ENCODE assay signal across 18 cellular contexts in genomic region chr1:41044197-41044596, GRCh38. TPM values are rescaled to one million over a fixed set of nuclear protein-coding genes. Genes with fewer than 3 reads are reported as not detected.
A peak's percentile ranks its signal among the peaks of the same experiment; 100 is the strongest.
DNase-seq lines count a peak whose midpoint lies in the region; ATAC-seq and TF ChIP-seq lines count a peak whose summit lies in the region.
"Had no signal": no experiment of that assay in that cellular context is flagged by ENCODE, and none has a peak within 500 bp of the region (broad histone marks: within the 10 kb centered on the region; RNA-seq: fewer than 3 reads in every experiment).

No MANE protein-coding gene starts in this region.

- peak overlapping the region in 4 of 5 donors; percentile 11 to 90 (median 80) for H3K27ac ChIP-seq in stomach
- H3K27ac ChIP-seq: SJSA1 had no signal

- TF ChIP-seq EP300 in stomach (IDR thresholded peaks at IDR 0.05) = no peak

- DNase-seq in activated CD8-positive, alpha-beta memory T cell treated with anti-CD3 and anti-CD28 coated beads, Interleukin-2, amount 10 ng/mL, durations not matched to agents 7 days and 5 days = no peak
- DNase-seq in activated CD8-positive, alpha-beta memory T cell treated with anti-CD3 and anti-CD28 coated beads, Interleukin-2, amount 50 U/mL, for 48 hours = no peak
- no peak for DNase-seq in T-helper 2 cell treated with Interferon-gamma antibody and Interleukin-4, amounts not matched to agents 5 μg/mL and 100 μg/mL, for 36 hours (ENCODE audit: low spot score)
- DNase-seq in left colon = peak; percentile 16 to 32
- no peak for DNase-seq in stomach
- DNase-seq in natural killer cell treated with Interleukin-12 subunit alpha and Interleukin-12 subunit beta and Interleukin-15 and Interleukin-18, amount 100 ng/mL, for 72 hours (ENCODE audit: low spot score) = no peak
- DNase-seq: ACHN; activated CD8-positive, alpha-beta memory T cell treated with anti-CD3 and anti-CD28 coated beads for 24 hours; activated naive CD4-positive, alpha-beta T cell treated with anti-CD3 and anti-CD28 coated beads, Interleukin-2, amount 50 U/mL, for 16 hours; central memory CD4-positive, alpha-beta T cell; COR-L47; KBM-7; NCI-H226; stimulated activated naive CD4-positive, alpha-beta T cell treated with Interleukin-2 at 50 U/mL for 16 hours had no signal

- H3K4me1 Mint-ChIP-seq in activated CD8-positive, alpha-beta memory T cell treated with anti-CD3 and anti-CD28 coated beads, Interleukin-2, amount 10 ng/mL, durations not matched to agents 7 days and 5 days = peaks cover 14% of the 10 kb centered on the region
- peaks cover 13% of the 10 kb centered on the region for H3K4me1 Mint-ChIP-seq in T-helper 2 cell treated with Interferon-gamma antibody and Interleukin-4, amounts not matched to agents 5 μg/mL and 100 μg/mL, for 36 hours (ENCODE audit: low read depth)
- H3K4me1 Mint-ChIP-seq in natural killer cell treated with Interleukin-12 subunit alpha and Interleukin-12 subunit beta and Interleukin-15 and Interleukin-18, amount 100 ng/mL, for 72 hours (ENCODE audit: low read depth in 2 of 2) = peaks cover 0 to 5% of the 10 kb centered on the region in 2 donors

- no peak for TF ChIP-seq POLR2A in stomach (IDR thresholded peaks at IDR 0.05)

- H3K4me3 Mint-ChIP-seq in activated CD8-positive, alpha-beta memory T cell treated with anti-CD3 and anti-CD28 coated beads, Interleukin-2, amount 10 ng/mL, durations not matched to agents 7 days and 5 days = no peak overlapping the region
- H3K4me3 Mint-ChIP-seq in T-helper 2 cell treated with Interferon-gamma antibody and Interleukin-4, amounts not matched to agents 5 μg/mL and 100 μg/mL, for 36 hours = peak overlapping the region; percentile 16
- H3K4me3 Mint-ChIP-seq in natural killer cell treated with Interleukin-12 subunit alpha and Interleukin-12 subunit beta and Interleukin-15 and Interleukin-18, amount 100 ng/mL, for 72 hours = no peak overlapping the region

- H3K4me1 ChIP-seq in stomach = peaks cover 17 to 32% (median 25%) of the 10 kb centered on the region in 4 donors
- H3K4me1 ChIP-seq: SJSA1 had no signal

- CTCF ChIA-PET in activated CD8-positive, alpha-beta memory T cell treated with anti-CD3 and anti-CD28 coated beads, Interleukin-2, amount 10 ng/mL, durations not matched to agents 7 days and 5 days (lab: Charles Lee) = no interaction called here

- intact Hi-C loops in left colon (cut with DNase I, micrococcal nuclease) (no loop called here), stomach (cut with DNase I; ENCODE audit: low total_unique reads) (no loop called here)

- ATAC-seq in activated CD8-positive, alpha-beta memory T cell treated with anti-CD3 and anti-CD28 coated beads, Interleukin-2, amount 10 ng/mL, durations not matched to agents 7 days and 5 days = peak; percentile 33
- ATAC-seq in left colon (peak; percentile 67), HG03342 (IDR thresholded peaks at IDR 0.05; ENCODE audit: unreplicated experiment) (no peak), HG02840 (IDR thresholded peaks at IDR 0.05; ENCODE audit: low FRiP score, unreplicated experiment) (no peak)
- ATAC-seq in natural killer cell treated with Interleukin-12 subunit alpha and Interleukin-12 subunit beta and Interleukin-15 and Interleukin-18, amount 100 ng/mL, for 72 hours = no peak

- H3K4me3 ChIP-seq in stomach = no peak overlapping the region
- H3K4me3 ChIP-seq: SJSA1, smooth muscle cell had no signal

- no peaks in the 10 kb centered on the region for H3K27me3 ChIP-seq in stomach
- H3K27me3 ChIP-seq: SJSA1 had no signal

- WGBS in stomach, 5 donors = 25 to 64% (median 44%) methylated on average over 2 of the region's 2 CpGs

- H3K9me3 Mint-ChIP-seq in activated CD8-positive, alpha-beta memory T cell treated with anti-CD3 and anti-CD28 coated beads, Interleukin-2, amount 10 ng/mL, durations not matched to agents 7 days and 5 days (ENCODE audit: low read depth) = no peaks in the 10 kb centered on the region
- no peaks in the 10 kb centered on the region for H3K9me3 Mint-ChIP-seq in T-helper 2 cell treated with Interferon-gamma antibody and Interleukin-4, amounts not matched to agents 5 μg/mL and 100 μg/mL, for 36 hours
- no peaks in the 10 kb centered on the region for H3K9me3 Mint-ChIP-seq in natural killer cell treated with Interleukin-12 subunit alpha and Interleukin-12 subunit beta and Interleukin-15 and Interleukin-18, amount 100 ng/mL, for 72 hours

- no peaks in the 10 kb centered on the region for H3K27me3 Mint-ChIP-seq in activated CD8-positive, alpha-beta memory T cell treated with anti-CD3 and anti-CD28 coated beads, Interleukin-2, amount 10 ng/mL, durations not matched to agents 7 days and 5 days
- H3K27me3 Mint-ChIP-seq in T-helper 2 cell treated with Interferon-gamma antibody and Interleukin-4, amounts not matched to agents 5 μg/mL and 100 μg/mL, for 36 hours (ENCODE audit: low read depth) = no peaks in the 10 kb centered on the region
- H3K27me3 Mint-ChIP-seq in natural killer cell treated with Interleukin-12 subunit alpha and Interleukin-12 subunit beta and Interleukin-15 and Interleukin-18, amount 100 ng/mL, for 72 hours = no peaks in the 10 kb centered on the region

- TF ChIP-seq CTCF in stomach (IDR thresholded peaks at IDR 0.05) = no peak

- H3K9me3 ChIP-seq in stomach = no peaks in the 10 kb centered on the region
- H3K9me3 ChIP-seq: SJSA1 had no signal

- H3K36me3 Mint-ChIP-seq in activated CD8-positive, alpha-beta memory T cell treated with anti-CD3 and anti-CD28 coated beads, Interleukin-2, amount 10 ng/mL, durations not matched to agents 7 days and 5 days = peaks cover 15% of the 10 kb centered on the region
- H3K36me3 Mint-ChIP-seq in T-helper 2 cell treated with Interferon-gamma antibody and Interleukin-4, amounts not matched to agents 5 μg/mL and 100 μg/mL, for 36 hours (ENCODE audit: low read depth) = peaks cover 19% of the 10 kb centered on the region
- H3K36me3 Mint-ChIP-seq in natural killer cell treated with Interleukin-12 subunit alpha and Interleukin-12 subunit beta and Interleukin-15 and Interleukin-18, amount 100 ng/mL, for 72 hours = peaks cover 4% of the 10 kb centered on the region

- H3K27ac Mint-ChIP-seq in activated CD8-positive, alpha-beta memory T cell treated with anti-CD3 and anti-CD28 coated beads, Interleukin-2, amount 10 ng/mL, durations not matched to agents 7 days and 5 days = peak overlapping the region; percentile 33
- H3K27ac Mint-ChIP-seq in T-helper 2 cell treated with Interferon-gamma antibody and Interleukin-4, amounts not matched to agents 5 μg/mL and 100 μg/mL, for 36 hours = peak overlapping the region; percentile 64
- no peak overlapping the region for H3K27ac Mint-ChIP-seq in natural killer cell treated with Interleukin-12 subunit alpha and Interleukin-12 subunit beta and Interleukin-15 and Interleukin-18, amount 100 ng/mL, for 72 hours

- peaks cover 19 to 92% (median 57%) of the 10 kb centered on the region in 4 donors for H3K36me3 ChIP-seq in stomach

RNA-seq across cellular contexts. Expression of gene SLFNL1, which starts 22.7 kb away (rescaled TPM):
- total RNA-seq in activated CD8-positive, alpha-beta memory T cell treated with anti-CD3 and anti-CD28 coated beads, Interleukin-2, amount 10 ng/mL, durations not matched to agents 7 days and 5 days = under 1 TPM; 0.12 to 0.35 TPM
- under 1 TPM; 0.25 to 0.61 TPM for total RNA-seq in left colon
- total RNA-seq in stomach = 10 to 100 TPM in 1 of 5 donors, 1 to 10 TPM in 1, under 1 TPM in 1, not detected in 2; 0.73 to 10.5 (median 3.1) TPM
- under 1 TPM in 2 of 3 donors, not detected in 1; 0.25 to 0.31 TPM for polyA plus RNA-seq in stomach
- total RNA-seq in natural killer cell treated with Interleukin-12 subunit alpha and Interleukin-12 subunit beta and Interleukin-15 and Interleukin-18, amount 100 ng/mL, for 72 hours = under 1 TPM; 0.14 to 0.33 TPM

Comparison
In these comparisons a context has a peak if more than half of its experiments do, and no peak if none do; other contexts are left out.
1. ATAC-seq: peak in activated CD8-positive, alpha-beta memory T cell treated with anti-CD3 and anti-CD28 coated beads, Interleukin-2, amount 10 ng/mL, durations not matched to agents 7 days and 5 days (single experiment) and left colon (single experiment); none in HG03342 (single experiment), HG02840 (single experiment) and natural killer cell treated with Interleukin-12 subunit alpha and Interleukin-12 subunit beta and Interleukin-15 and Interleukin-18, amount 100 ng/mL, for 72 hours (0 of 2).
2. DNase-seq: peak in left colon (2 of 2); none in activated CD8-positive, alpha-beta memory T cell treated with anti-CD3 and anti-CD28 coated beads, Interleukin-2, amount 10 ng/mL, durations not matched to agents 7 days and 5 days (single experiment), activated CD8-positive, alpha-beta memory T cell treated with anti-CD3 and anti-CD28 coated beads, Interleukin-2, amount 50 U/mL, for 48 hours (single experiment), T-helper 2 cell treated with Interferon-gamma antibody and Interleukin-4, amounts not matched to agents 5 μg/mL and 100 μg/mL, for 36 hours (single experiment), stomach (single experiment) and natural killer cell treated with Interleukin-12 subunit alpha and Interleukin-12 subunit beta and Interleukin-15 and Interleukin-18, amount 100 ng/mL, for 72 hours (single experiment).
3. H3K27ac Mint-ChIP-seq: peak in activated CD8-positive, alpha-beta memory T cell treated with anti-CD3 and anti-CD28 coated beads, Interleukin-2, amount 10 ng/mL, durations not matched to agents 7 days and 5 days (single experiment) and T-helper 2 cell treated with Interferon-gamma antibody and Interleukin-4, amounts not matched to agents 5 μg/mL and 100 μg/mL, for 36 hours (single experiment); none in natural killer cell treated with Interleukin-12 subunit alpha and Interleukin-12 subunit beta and Interleukin-15 and Interleukin-18, amount 100 ng/mL, for 72 hours (0 of 2).